24 cellular contexts compared by ENCODE assay signal in the genomic region with DNA sequence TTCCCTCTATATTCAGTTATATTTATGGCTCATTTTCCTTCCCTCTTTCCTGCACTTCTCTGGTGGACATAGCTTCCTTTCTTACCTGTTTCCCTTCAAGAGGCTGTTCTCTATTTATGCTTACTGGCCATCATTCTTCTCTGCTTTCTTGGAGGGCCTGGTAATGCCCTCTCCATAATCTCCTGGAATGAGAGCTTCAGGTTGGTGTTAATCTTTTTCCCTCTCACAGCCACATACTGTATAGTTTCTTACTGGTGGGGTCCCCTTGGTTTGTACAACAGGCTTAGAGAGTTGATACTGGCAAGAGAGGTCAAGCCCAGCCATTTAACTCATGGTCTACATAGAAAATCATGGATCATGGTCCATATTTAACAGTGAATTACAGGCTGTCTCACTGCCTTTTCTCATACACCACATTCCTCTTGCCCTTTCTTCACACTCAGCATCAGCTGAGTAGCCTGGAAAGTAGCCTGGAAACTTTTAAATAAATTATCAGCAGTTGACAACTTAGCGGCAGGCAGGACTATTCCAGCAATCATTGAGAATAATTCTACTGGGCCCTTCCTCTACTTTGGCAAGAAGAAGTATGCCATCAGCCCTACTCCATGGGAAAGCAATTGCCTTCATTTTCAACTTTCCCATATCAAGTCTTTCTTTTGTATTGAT. TPM values are rescaled to one million over a fixed set of nuclear protein-coding genes. Genes with fewer than 3 reads are reported as not detected.
DNase-seq lines count a peak whose midpoint lies in the region; ATAC-seq and TF ChIP-seq lines count a peak whose summit lies in the region.
"Had no signal": no experiment of that assay in that cellular context is flagged by ENCODE, and none has a peak within 500 bp of the region (broad histone marks: within the 10 kb centered on the region; RNA-seq: fewer than 3 reads in every experiment).

No MANE protein-coding gene starts in this region.

- TF ChIP-seq CTCF in dorsolateral prefrontal cortex (IDR thresholded peaks at IDR 0.05 in 54 of 56, conservative IDR thresholded peaks at IDR 0.05 in 2 of 56; ENCODE audit: low read depth in 1 of 56, partially characterized antibody in 56 of 56): no peak

- intact Hi-C loops in Right ventricle myocardium superior (cut with DNase I) (no loop called here), posterior cingulate gyrus (cut with DNase I) (no loop called here), dorsolateral prefrontal cortex (cut with DNase I) (no loop called here)

- H3K27ac ChIP-seq in dorsolateral prefrontal cortex: no peak overlapping the region
- H3K27ac ChIP-seq: BLaER1, ovary, transverse colon had no signal

- ATAC-seq in Right ventricle myocardium superior (ENCODE audit: poor library complexity): peak; percentile 94
- ATAC-seq in HG03457 (IDR thresholded peaks at IDR 0.05; ENCODE audit: unreplicated experiment): no peak
- ATAC-seq: naive thymus-derived CD4-positive, alpha-beta T cell; stimulated activated memory B cell treated with anti-CD40 and anti-IgM and Interleukin-4, amounts not matched to agents 10 μg/mL and 1 μg/mL and 100 μg/mL, for 72 hours had no signal

- peak; percentile 13 for DNase-seq in A172 (ENCODE audit: low spot score)
- peak; percentile 61 for DNase-seq in astrocyte of the hippocampus (ENCODE audit: low read depth, low spot score)
- DNase-seq in Right ventricle myocardium superior: no peak
- peak; percentile 10 for DNase-seq in mucosa of gallbladder (ENCODE audit: low spot score)
- no peak for DNase-seq in posterior cingulate gyrus
- no peak for DNase-seq in dorsolateral prefrontal cortex
- DNase-seq in NCI-H1436 treated with DMSO at 0.1 percent for 48 hours (lab: John Stamatoyannopoulos, UW): no peak
- DNase-seq: 8988T; activated CD4-positive, alpha-beta memory T cell treated with anti-CD3 and anti-CD28 coated beads for 36 hours; activated CD4-positive, CD25-positive, alpha-beta regulatory T cell; activated gamma-delta T cell treated with Interleukin-2 at 50 U/mL for 16 hours; activated T-cell treated with anti-CD3 and anti-CD28 coated beads for 4 hours; Caco-2; effector memory CD4-positive, alpha-beta T cell; hippocampal formation; naive thymus-derived CD4-positive, alpha-beta T cell; NCI-H1417; NCI-H524 treated with DMSO at 0.1 percent for 48 hours; ovary; T1000; transverse colon had no signal

- H3K27me3 ChIP-seq in dorsolateral prefrontal cortex: no peaks in the 10 kb centered on the region
- H3K27me3 ChIP-seq: BLaER1, ovary, transverse colon had no signal

- H3K4me3 ChIP-seq in dorsolateral prefrontal cortex: no peak overlapping the region
- H3K4me3 ChIP-seq: BLaER1, ovary, transverse colon had no signal

RNA-seq across cellular contexts. Expression of a gene that starts 38.0 kb away (rescaled TPM):
- 16.1 and 19.7 TPM in 2 replicates for total RNA-seq in A172 (2014; rRNA removed; shearing (Covaris generic))
- total RNA-seq in Right ventricle myocardium superior (17.6 TPM), mucosa of gallbladder (9.8 TPM), dorsolateral prefrontal cortex (10 to 100 TPM in 115 of 120 experiments, 1 to 10 TPM in 5; 6.2 to 32.7 (median 17.5) TPM)

Comparison
In these comparisons a context has a peak if more than half of its experiments do, and no peak if none do; other contexts are left out.
1. DNase-seq: peak in A172 (single experiment), astrocyte of the hippocampus (single experiment) and mucosa of gallbladder (single experiment); none in Right ventricle myocardium superior (single experiment), posterior cingulate gyrus (0 of 10), dorsolateral prefrontal cortex (0 of 10) and NCI-H1436 treated with DMSO at 0.1 percent for 48 hours (single experiment).